ENCODE assay signal across 1 cellular context in the genomic region with DNA sequence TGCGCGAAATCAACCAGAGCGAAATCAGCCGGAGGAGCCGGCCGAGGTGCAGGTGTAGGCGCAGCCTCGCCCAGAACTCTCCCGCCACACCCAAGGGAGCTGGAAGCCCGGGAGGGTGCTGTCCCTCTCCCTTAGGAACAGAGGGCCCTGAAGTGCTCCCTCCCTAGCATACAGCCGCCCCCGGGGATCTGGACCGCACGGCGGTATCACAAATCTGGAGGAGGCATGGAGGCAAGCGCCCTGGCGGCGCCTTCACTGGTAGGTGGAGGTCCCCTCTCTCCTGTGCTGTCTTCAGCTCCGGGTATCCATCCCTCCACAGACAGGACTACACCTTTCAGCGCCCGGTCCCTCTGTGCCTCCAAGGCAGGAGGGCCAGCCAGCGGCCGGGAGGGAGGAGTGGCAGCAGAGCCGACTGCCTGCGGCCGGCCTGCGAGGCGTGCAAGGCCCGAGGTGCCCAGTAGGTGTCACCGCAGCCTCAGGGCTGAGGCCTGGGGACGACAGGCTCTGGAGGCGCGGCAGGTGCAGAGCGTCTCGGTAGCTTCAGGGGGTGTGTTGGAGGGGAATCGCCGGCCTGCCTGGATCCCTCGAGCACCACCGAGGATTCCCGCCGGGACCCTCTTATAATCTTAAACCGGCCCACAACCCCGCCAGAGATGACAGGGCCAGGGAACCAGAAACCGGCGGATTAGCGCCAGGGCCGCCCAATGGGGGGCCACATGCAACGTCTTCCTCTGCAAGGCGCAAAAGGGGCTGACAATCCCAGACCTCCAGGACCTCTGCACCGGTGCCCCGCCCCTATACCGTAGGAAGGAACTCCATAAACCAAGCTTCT.
A peak's percentile ranks its signal among the peaks of the same experiment; 100 is the strongest.
TF ChIP-seq lines count a peak whose summit lies in the region.

No MANE protein-coding gene starts in this region.

TF ChIP-seq in HepG2, 621 proteins besides CTCF, POLR2A, EP300 and RAD21 (continued from another document and continues in another):
- TF ChIP-seq, protein P1, sequence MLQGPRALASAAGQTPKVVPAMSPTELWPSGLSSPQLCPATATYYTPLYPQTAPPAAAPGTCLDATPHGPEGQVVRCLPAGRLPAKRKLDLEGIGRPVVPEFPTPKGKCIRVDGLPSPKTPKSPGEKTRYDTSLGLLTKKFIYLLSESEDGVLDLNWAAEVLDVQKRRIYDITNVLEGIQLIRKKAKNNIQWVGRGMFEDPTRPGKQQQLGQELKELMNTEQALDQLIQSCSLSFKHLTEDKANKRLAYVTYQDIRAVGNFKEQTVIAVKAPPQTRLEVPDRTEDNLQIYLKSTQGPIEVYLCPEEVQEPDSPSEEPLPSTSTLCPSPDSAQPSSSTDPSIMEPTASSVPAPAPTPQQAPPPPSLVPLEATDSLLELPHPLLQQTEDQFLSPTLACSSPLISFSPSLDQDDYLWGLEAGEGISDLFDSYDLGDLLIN (CRISPR knock-in tag; IDR thresholded peaks at IDR 0.05; ENCODE audit: borderline replicate concordance), result no peak
- TF ChIP-seq, protein P2, sequence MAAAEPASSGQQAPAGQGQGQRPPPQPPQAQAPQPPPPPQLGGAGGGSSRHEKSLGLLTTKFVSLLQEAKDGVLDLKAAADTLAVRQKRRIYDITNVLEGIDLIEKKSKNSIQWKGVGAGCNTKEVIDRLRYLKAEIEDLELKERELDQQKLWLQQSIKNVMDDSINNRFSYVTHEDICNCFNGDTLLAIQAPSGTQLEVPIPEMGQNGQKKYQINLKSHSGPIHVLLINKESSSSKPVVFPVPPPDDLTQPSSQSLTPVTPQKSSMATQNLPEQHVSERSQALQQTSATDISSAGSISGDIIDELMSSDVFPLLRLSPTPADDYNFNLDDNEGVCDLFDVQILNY (CRISPR knock-in tag; conservative IDR thresholded peaks at IDR 0.05), result no peak; the same call in 1 of the 2 replicates
- no peak for TF ChIP-seq DR1 (CRISPR knock-in tag; IDR thresholded peaks at IDR 0.05)
- TF ChIP-seq ZSCAN31 (CRISPR knock-in tag; IDR thresholded peaks at IDR 0.05; ENCODE audit: low read depth), result peak; percentile 41; the same call in 1 of the 2 replicates
- no peak for TF ChIP-seq ZNF30 (CRISPR knock-in tag; IDR thresholded peaks at IDR 0.05)
- TF ChIP-seq, protein P3, sequence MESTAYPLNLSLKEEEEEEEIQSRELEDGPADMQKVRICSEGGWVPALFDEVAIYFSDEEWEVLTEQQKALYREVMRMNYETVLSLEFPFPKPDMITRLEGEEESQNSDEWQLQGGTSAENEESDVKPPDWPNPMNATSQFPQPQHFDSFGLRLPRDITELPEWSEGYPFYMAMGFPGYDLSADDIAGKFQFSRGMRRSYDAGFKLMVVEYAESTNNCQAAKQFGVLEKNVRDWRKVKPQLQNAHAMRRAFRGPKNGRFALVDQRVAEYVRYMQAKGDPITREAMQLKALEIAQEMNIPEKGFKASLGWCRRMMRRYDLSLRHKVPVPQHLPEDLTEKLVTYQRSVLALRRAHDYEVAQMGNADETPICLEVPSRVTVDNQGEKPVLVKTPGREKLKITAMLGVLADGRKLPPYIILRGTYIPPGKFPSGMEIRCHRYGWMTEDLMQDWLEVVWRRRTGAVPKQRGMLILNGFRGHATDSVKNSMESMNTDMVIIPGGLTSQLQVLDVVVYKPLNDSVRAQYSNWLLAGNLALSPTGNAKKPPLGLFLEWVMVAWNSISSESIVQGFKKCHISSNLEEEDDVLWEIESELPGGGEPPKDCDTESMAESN (CRISPR knock-in tag; conservative IDR thresholded peaks at IDR 0.05), result peak; percentile 62; the same call in 1 of the 2 replicates
- TF ChIP-seq, protein P4, sequence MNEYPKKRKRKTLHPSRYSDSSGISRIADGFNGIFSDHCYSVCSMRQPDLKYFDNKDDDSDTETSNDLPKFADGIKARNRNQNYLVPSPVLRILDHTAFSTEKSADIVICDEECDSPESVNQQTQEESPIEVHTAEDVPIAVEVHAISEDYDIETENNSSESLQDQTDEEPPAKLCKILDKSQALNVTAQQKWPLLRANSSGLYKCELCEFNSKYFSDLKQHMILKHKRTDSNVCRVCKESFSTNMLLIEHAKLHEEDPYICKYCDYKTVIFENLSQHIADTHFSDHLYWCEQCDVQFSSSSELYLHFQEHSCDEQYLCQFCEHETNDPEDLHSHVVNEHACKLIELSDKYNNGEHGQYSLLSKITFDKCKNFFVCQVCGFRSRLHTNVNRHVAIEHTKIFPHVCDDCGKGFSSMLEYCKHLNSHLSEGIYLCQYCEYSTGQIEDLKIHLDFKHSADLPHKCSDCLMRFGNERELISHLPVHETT (CRISPR knock-in tag; conservative IDR thresholded peaks at IDR 0.05), result no peak
- no peak for TF ChIP-seq TBX3 (IDR thresholded peaks at IDR 0.05; ENCODE audit: borderline replicate concordance)
- TF ChIP-seq ZNF354B (CRISPR knock-in tag; IDR thresholded peaks at IDR 0.05), result no peak
- TF ChIP-seq NFRKB (IDR thresholded peaks at IDR 0.05), result no peak
- TF ChIP-seq MAF1 (CRISPR knock-in tag; IDR thresholded peaks at IDR 0.05; ENCODE audit: borderline replicate concordance), result no peak
- TF ChIP-seq HOXA3 (CRISPR knock-in tag; IDR thresholded peaks at IDR 0.05), result peak; percentile 68; the same call in 1 of the 2 replicates
- no peak for TF ChIP-seq ADNP (CRISPR knock-in tag; IDR thresholded peaks at IDR 0.05)
- TF ChIP-seq, protein P5, sequence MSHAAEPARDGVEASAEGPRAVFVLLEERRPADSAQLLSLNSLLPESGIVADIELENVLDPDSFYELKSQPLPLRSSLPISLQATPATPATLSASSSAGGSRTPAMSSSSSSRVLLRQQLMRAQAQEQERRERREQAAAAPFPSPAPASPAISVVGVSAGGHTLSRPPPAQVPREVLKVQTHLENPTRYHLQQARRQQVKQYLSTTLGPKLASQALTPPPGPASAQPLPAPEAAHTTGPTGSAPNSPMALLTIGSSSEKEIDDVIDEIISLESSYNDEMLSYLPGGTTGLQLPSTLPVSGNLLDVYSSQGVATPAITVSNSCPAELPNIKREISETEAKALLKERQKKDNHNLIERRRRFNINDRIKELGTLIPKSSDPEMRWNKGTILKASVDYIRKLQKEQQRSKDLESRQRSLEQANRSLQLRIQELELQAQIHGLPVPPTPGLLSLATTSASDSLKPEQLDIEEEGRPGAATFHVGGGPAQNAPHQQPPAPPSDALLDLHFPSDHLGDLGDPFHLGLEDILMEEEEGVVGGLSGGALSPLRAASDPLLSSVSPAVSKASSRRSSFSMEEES (CRISPR knock-in tag; IDR thresholded peaks at IDR 0.05), result no peak
- TF ChIP-seq, protein P6, sequence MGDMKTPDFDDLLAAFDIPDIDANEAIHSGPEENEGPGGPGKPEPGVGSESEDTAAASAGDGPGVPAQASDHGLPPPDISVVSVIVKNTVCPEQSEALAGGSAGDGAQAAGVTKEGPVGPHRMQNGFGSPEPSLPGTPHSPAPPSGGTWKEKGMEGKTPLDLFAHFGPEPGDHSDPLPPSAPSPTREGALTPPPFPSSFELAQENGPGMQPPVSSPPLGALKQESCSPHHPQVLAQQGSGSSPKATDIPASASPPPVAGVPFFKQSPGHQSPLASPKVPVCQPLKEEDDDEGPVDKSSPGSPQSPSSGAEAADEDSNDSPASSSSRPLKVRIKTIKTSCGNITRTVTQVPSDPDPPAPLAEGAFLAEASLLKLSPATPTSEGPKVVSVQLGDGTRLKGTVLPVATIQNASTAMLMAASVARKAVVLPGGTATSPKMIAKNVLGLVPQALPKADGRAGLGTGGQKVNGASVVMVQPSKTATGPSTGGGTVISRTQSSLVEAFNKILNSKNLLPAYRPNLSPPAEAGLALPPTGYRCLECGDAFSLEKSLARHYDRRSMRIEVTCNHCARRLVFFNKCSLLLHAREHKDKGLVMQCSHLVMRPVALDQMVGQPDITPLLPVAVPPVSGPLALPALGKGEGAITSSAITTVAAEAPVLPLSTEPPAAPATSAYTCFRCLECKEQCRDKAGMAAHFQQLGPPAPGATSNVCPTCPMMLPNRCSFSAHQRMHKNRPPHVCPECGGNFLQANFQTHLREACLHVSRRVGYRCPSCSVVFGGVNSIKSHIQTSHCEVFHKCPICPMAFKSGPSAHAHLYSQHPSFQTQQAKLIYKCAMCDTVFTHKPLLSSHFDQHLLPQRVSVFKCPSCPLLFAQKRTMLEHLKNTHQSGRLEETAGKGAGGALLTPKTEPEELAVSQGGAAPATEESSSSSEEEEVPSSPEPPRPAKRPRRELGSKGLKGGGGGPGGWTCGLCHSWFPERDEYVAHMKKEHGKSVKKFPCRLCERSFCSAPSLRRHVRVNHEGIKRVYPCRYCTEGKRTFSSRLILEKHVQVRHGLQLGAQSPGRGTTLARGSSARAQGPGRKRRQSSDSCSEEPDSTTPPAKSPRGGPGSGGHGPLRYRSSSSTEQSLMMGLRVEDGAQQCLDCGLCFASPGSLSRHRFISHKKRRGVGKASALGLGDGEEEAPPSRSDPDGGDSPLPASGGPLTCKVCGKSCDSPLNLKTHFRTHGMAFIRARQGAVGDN (CRISPR knock-in tag; IDR thresholded peaks at IDR 0.05), result peak; percentile 27; the same call in 1 of the 2 replicates
- TF ChIP-seq, protein P7, sequence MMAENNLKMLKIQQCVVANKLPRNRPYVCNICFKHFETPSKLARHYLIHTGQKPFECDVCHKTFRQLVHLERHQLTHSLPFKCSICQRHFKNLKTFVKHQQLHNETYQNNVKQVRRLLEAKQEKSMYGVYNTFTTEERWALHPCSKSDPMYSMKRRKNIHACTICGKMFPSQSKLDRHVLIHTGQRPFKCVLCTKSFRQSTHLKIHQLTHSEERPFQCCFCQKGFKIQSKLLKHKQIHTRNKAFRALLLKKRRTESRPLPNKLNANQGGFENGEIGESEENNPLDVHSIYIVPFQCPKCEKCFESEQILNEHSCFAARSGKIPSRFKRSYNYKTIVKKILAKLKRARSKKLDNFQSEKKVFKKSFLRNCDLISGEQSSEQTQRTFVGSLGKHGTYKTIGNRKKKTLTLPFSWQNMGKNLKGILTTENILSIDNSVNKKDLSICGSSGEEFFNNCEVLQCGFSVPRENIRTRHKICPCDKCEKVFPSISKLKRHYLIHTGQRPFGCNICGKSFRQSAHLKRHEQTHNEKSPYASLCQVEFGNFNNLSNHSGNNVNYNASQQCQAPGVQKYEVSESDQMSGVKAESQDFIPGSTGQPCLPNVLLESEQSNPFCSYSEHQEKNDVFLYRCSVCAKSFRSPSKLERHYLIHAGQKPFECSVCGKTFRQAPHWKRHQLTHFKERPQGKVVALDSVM (CRISPR knock-in tag; IDR thresholded peaks at IDR 0.05), result no peak
- no peak for TF ChIP-seq FOXA1 (IDR thresholded peaks at IDR 0.05)
- peak; percentile 53 for TF ChIP-seq FOXA1 (CRISPR knock-in tag; IDR thresholded peaks at IDR 0.05)
- peak; percentile 70 for TF ChIP-seq MED1 (CRISPR knock-in tag; IDR thresholded peaks at IDR 0.05)
- TF ChIP-seq ZFP37 (CRISPR knock-in tag; IDR thresholded peaks at IDR 0.05; ENCODE audit: borderline replicate concordance), result no peak
- TF ChIP-seq, protein P8, sequence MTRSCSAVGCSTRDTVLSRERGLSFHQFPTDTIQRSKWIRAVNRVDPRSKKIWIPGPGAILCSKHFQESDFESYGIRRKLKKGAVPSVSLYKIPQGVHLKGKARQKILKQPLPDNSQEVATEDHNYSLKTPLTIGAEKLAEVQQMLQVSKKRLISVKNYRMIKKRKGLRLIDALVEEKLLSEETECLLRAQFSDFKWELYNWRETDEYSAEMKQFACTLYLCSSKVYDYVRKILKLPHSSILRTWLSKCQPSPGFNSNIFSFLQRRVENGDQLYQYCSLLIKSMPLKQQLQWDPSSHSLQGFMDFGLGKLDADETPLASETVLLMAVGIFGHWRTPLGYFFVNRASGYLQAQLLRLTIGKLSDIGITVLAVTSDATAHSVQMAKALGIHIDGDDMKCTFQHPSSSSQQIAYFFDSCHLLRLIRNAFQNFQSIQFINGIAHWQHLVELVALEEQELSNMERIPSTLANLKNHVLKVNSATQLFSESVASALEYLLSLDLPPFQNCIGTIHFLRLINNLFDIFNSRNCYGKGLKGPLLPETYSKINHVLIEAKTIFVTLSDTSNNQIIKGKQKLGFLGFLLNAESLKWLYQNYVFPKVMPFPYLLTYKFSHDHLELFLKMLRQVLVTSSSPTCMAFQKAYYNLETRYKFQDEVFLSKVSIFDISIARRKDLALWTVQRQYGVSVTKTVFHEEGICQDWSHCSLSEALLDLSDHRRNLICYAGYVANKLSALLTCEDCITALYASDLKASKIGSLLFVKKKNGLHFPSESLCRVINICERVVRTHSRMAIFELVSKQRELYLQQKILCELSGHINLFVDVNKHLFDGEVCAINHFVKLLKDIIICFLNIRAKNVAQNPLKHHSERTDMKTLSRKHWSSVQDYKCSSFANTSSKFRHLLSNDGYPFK (CRISPR knock-in tag; IDR thresholded peaks at IDR 0.05; ENCODE audit: borderline replicate concordance), result peak; percentile 33; the same call in 1 of the 2 replicates
- no peak for TF ChIP-seq ZNF10 (CRISPR knock-in tag; IDR thresholded peaks at IDR 0.05; ENCODE audit: borderline replicate concordance, low read depth)
- TF ChIP-seq, protein P9, sequence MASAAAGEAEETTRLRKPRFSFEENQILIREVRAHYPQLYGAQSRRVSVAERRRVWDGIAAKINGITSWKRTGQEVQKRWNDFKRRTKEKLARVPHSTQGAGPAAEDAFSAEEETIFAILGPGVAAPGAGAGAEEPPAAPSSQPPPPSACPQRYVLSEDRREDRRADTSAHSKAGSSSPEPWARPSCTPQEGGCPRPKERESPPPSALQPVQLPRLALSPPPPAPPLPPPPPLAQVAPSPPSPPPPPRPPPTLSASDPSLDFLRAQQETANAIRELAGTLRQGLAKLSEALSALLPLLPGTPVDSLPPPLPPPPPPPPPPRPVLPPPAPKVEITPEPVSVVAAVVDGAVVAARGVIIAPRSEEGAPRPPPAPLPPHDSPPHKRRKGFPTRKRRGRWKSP (CRISPR knock-in tag; IDR thresholded peaks at IDR 0.05), result no peak
- no peak for TF ChIP-seq DMAP1 (CRISPR knock-in tag; IDR thresholded peaks at IDR 0.05)
- no peak for TF ChIP-seq MAZ (IDR thresholded peaks at IDR 0.05; ENCODE audit: borderline replicate concordance, low read depth, low read length)
- TF ChIP-seq MAZ (CRISPR knock-in tag; IDR thresholded peaks at IDR 0.05; ENCODE audit: low read depth), result peak; percentile 83; the same call in 1 of the 2 replicates
- no peak; the same call in 1 of the 2 replicates for TF ChIP-seq ZFY (CRISPR knock-in tag; IDR thresholded peaks at IDR 0.05)
- TF ChIP-seq, protein P10, sequence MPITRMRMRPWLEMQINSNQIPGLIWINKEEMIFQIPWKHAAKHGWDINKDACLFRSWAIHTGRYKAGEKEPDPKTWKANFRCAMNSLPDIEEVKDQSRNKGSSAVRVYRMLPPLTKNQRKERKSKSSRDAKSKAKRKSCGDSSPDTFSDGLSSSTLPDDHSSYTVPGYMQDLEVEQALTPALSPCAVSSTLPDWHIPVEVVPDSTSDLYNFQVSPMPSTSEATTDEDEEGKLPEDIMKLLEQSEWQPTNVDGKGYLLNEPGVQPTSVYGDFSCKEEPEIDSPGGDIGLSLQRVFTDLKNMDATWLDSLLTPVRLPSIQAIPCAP (CRISPR knock-in tag; IDR thresholded peaks at IDR 0.05; ENCODE audit: low read depth), result no peak
- peak; percentile 73 for TF ChIP-seq SALL1 (CRISPR knock-in tag; IDR thresholded peaks at IDR 0.05)
- TF ChIP-seq ZFP1 (CRISPR knock-in tag; IDR thresholded peaks at IDR 0.05), result no peak
- TF ChIP-seq DNMT3B (CRISPR knock-in tag; conservative IDR thresholded peaks at IDR 0.05), result no peak
